In the genomic region with DNA sequence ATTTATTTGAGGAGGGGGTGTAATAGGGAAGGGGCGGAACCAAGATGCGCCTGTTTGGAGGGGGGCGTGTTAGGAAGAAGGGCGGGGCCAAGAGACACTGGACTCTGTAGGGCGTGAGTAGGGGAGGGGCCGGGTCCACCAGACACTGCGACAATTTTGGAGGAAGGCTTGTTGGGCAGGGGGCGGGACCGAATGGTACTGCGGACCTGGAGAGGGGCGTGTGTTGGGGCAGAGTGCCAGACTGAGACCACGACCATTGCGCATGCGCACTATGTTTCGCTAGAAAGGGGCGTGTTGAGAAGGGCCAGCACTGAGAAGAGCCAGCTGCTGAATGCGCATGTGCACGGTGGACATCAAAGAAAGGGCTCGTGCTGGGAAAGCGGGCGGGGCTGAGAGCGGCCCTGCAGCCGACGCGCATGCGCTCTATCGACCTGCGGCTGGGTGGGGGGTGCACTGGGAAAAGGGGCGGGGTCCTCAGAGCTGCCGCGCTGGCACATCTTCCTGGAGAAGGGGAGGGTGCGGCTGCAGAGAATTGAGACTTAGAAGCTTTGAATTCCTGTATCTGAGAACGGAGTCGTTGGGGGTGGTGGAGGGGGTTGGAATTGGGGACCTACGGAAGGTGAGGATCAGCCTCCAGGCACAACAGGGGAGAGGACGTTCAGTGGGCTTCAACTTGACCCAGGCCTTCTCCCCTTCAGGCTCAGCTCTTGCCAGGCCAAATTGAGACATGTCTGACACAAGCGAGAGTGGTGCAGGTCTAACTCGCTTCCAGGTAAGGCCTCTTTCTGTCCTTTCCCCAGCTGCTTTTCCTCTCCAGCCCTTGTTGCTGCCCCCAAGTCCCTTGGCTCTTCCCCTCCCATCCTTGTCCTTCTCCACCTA, we compare ENCODE assay signal across 8 cellular contexts. TPM values are rescaled to one million over a fixed set of nuclear protein-coding genes. Genes with fewer than 3 reads are reported as not detected.
A peak's percentile ranks its signal among the peaks of the same experiment; 100 is the strongest.
DNase-seq lines count a peak whose midpoint lies in the region; ATAC-seq, FAIRE-seq and TF ChIP-seq lines count a peak whose summit lies in the region.

No MANE protein-coding gene starts in this region.

- H3K79me2 ChIP-seq in keratinocyte (ENCODE audit: control insufficient read depth, insufficient read depth, low read length): peaks cover 12% of the 10 kb centered on the region

- FAIRE-seq in keratinocyte (lab: Jason Lieb, UNC): peak; percentile 71

- no peaks in the 10 kb centered on the region for H4K20me1 ChIP-seq in keratinocyte (ENCODE audit: control insufficient read depth, extremely low read depth, insufficient read depth, low read length)

- H3K9me3 Mint-ChIP-seq in chondrocyte (ENCODE audit: low read depth): peaks cover 24% of the 10 kb centered on the region

- dilution Hi-C loops in keratinocyte (cut with MboI; ENCODE audit: extremely low pct_ligation_motif_present, low sequenced_read_pairs): no loop called here

- H3K27me3 ChIP-seq in keratinocyte (ENCODE audit: control insufficient read depth, extremely low read depth, insufficient read depth, low read length): no peaks in the 10 kb centered on the region

- peaks cover 27% of the 10 kb centered on the region for H3K36me3 Mint-ChIP-seq in chondrocyte (ENCODE audit: low read depth)

- H3K4me1 Mint-ChIP-seq in chondrocyte (ENCODE audit: low read depth): peaks cover 25% of the 10 kb centered on the region

- H3K27ac Mint-ChIP-seq in chondrocyte (ENCODE audit: unreplicated experiment): peak overlapping the region; percentile 98

- no peaks in the 10 kb centered on the region for H3K9me3 ChIP-seq in keratinocyte (ENCODE audit: control insufficient read depth, low read depth, low read length)

- H3K36me3 ChIP-seq in keratinocyte (ENCODE audit: control insufficient read depth in 2 of 2, extremely low read depth in 1 of 2, insufficient read depth in 2 of 2, low read length in 2 of 2): peaks cover 1 to 6% of the 10 kb centered on the region in 2 experiments

- peak overlapping the region; percentile 98 for H3K4me3 Mint-ChIP-seq in chondrocyte (ENCODE audit: unreplicated experiment)

- peaks cover 8% of the 10 kb centered on the region for H3K4me1 ChIP-seq in keratinocyte (ENCODE audit: control insufficient read depth, extremely low read depth, insufficient read depth, low read length)

- H3K27me3 Mint-ChIP-seq in chondrocyte (ENCODE audit: low read depth): no peaks in the 10 kb centered on the region

- H3K4me3 ChIP-seq in AG09309 (ENCODE audit: control insufficient read depth, low read depth, low read length) (peak overlapping the region; percentile 85), keratinocyte (ENCODE audit: control insufficient read depth in 2 of 3, extremely low read depth in 1 of 3, insufficient read depth in 2 of 3, low read depth in 1 of 3, low read length in 3 of 3) (peak overlapping the region; percentile 57 to 75 (median 73))

- H3K9me1 ChIP-seq in keratinocyte (ENCODE audit: control insufficient read depth, extremely low read depth, insufficient read depth, low read length): no peaks in the 10 kb centered on the region

- peak; percentile 86 for ATAC-seq in GM19035 (IDR thresholded peaks at IDR 0.05; ENCODE audit: unreplicated experiment)
- peak; percentile 85 for ATAC-seq in HG03378 (IDR thresholded peaks at IDR 0.05; ENCODE audit: unreplicated experiment)

- peak overlapping the region; percentile 85 for H2AFZ ChIP-seq in keratinocyte (ENCODE audit: control insufficient read depth, low read length)

- peak overlapping the region; percentile 82 for H3K4me2 ChIP-seq in keratinocyte (ENCODE audit: control insufficient read depth, extremely low read depth, insufficient read depth, low read depth, low read length)

- peak overlapping the region; percentile 54 for H3K27ac ChIP-seq in keratinocyte (ENCODE audit: control insufficient read depth, insufficient read depth, low read length)

- TF ChIP-seq CTCF in AG09309 (IDR thresholded peaks at IDR 0.05; ENCODE audit: control insufficient read depth, insufficient read depth, low read depth, low read length, missing control alignments) (no peak), chondrocyte (IDR thresholded peaks at IDR 0.05) (no peak), keratinocyte (optimal IDR thresholded peaks at IDR 0.05 in 1 of 3, IDR thresholded peaks at IDR 0.05 in 1 of 3, conservative IDR thresholded peaks at IDR 0.05 in 1 of 3; ENCODE audit: extremely low read depth in 1 of 3, insufficient read depth in 2 of 3, low read length in 3 of 3) (no peak)

- DNase-seq in AG09309 (ENCODE audit: low read depth): peak; percentile 86
- DNase-seq in NCI-H446 treated with DMSO at 0.1 percent for 48 hours (lab: John Stamatoyannopoulos, UW): peak; percentile 89
- DNase-seq in activated CD4-positive, alpha-beta T cell treated with anti-CD3 and anti-CD28 coated beads for 1 hour: peak; percentile 81
- DNase-seq in chondrocyte (ENCODE audit: low spot score): peak; percentile 98
- DNase-seq in keratinocyte (ENCODE audit: low read depth, low spot score): peak; percentile 83
- DNase-seq in stimulated activated CD4-positive, alpha-beta T cell treated with anti-CD3 and anti-CD28 coated beads, Interleukin-12 subunit alpha, Interleukin-12 subunit beta, amount 100 ng/mL, for 48 hours (ENCODE audit: low read depth in 2 of 3, low spot score in 1 of 3): peak; percentile 78 to 88 (median 83)

- H3K9ac ChIP-seq in keratinocyte (ENCODE audit: control insufficient read depth, extremely low read depth, insufficient read depth, low read length): peak overlapping the region; percentile 78

RNA-seq across cellular contexts. Expression of a gene that starts 1.3 kb away (rescaled TPM):
- 467 to 469 TPM (median 467 TPM) in 3 replicates for total RNA-seq in chondrocyte
- polyA plus RNA-seq in keratinocyte: 77.5 to 116 TPM (median 85.9 TPM) in 3 replicates
- 22.9 TPM for polyA plus RNA-seq in keratinocyte (2011; ENCODE audit: low read depth)
- polyA plus RNA-seq in keratinocyte (2011; cell fraction: cytosol; rRNA removed): 48.8 and 54.4 TPM in 2 replicates
- 117 and 144 TPM in 2 replicates for polyA plus RNA-seq in keratinocyte (2011; cell fraction: nucleus; rRNA removed)
- polyA plus RNA-seq in keratinocyte (2012; ENCODE audit: low replicate concordance): 40.8 and 102 TPM in 2 replicates
- 35.0 to 47.7 TPM (median 42.2 TPM) in 3 replicates for polyA minus RNA-seq in keratinocyte
- polyA minus RNA-seq in keratinocyte (2011; cell fraction: cytosol; rRNA and poly(A)+ RNA removed): 35.5 TPM
- 41.6 and 70.7 TPM in 2 replicates for polyA minus RNA-seq in keratinocyte (2011; cell fraction: nucleus; rRNA and poly(A)+ RNA removed)

RNA-seq across cellular contexts. Expression of a gene that starts 10.8 kb away (rescaled TPM):
- total RNA-seq in chondrocyte: 0.08 to 0.15 TPM in 2 of 3 replicates, not detected in the other
- 0.01 TPM in 1 of 3 replicates, not detected in the others for polyA plus RNA-seq in keratinocyte
- polyA plus RNA-seq in keratinocyte (2011; ENCODE audit: low read depth): not detected
- polyA plus RNA-seq in keratinocyte (2011; cell fraction: cytosol; rRNA removed): 0.01 TPM in 1 of 2 replicates, not detected in the other
- not detected in 2 replicates for polyA plus RNA-seq in keratinocyte (2011; cell fraction: nucleus; rRNA removed)
- polyA plus RNA-seq in keratinocyte (2012; ENCODE audit: low replicate concordance): not detected in 2 replicates
- polyA minus RNA-seq in keratinocyte: 0.07 TPM in 1 of 3 replicates, not detected in the others
- polyA minus RNA-seq in keratinocyte (2011; cell fraction: cytosol; rRNA and poly(A)+ RNA removed): not detected
- polyA minus RNA-seq in keratinocyte (2011; cell fraction: nucleus; rRNA and poly(A)+ RNA removed): not detected in 2 replicates

Comparison
In these comparisons a context has a peak if more than half of its experiments do, and no peak if none do; other contexts are left out.
1. Peak in every context shown above with its lines: DNase-seq, ATAC-seq, H3K4me3 ChIP-seq and H3K27ac ChIP-seq.